10 cellular contexts compared by ENCODE assay signal in the genomic region with DNA sequence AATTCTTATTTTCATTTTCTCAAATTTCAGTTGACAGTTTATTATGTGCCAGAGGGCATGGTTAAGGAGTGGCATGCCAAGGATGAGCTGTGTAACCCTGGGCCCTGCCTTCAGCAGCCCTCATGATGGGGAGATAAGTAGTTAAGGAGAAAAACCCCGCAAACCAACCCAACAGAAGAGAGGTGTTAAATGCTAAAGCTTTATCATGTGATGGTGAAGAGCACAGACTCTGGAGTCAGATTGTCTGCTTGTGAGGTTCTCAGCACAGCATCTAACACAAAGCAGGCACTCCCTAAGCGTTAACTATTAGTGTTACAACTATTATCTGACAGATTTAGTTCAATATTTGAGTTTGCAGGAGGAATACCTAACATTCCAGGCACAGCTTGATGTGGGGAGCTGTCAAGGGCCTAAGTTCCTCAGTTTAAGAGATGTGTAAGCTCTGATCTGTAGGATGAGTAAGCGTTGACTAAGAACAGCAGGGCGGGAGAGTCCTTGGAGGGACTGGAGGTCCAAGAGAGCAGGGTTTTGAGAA. TPM values are rescaled to one million over a fixed set of nuclear protein-coding genes. Genes with fewer than 3 reads are reported as not detected.
A peak's percentile ranks its signal among the peaks of the same experiment; 100 is the strongest.
DNase-seq lines count a peak whose midpoint lies in the region; ATAC-seq and TF ChIP-seq lines count a peak whose summit lies in the region.
"Had no signal": no experiment of that assay in that cellular context is flagged by ENCODE, and none has a peak within 500 bp of the region (broad histone marks: within the 10 kb centered on the region; RNA-seq: fewer than 3 reads in every experiment).

No MANE protein-coding gene starts in this region.

- ATAC-seq in activated T-helper 17 cell treated with anti-CD3 and anti-CD28 coated beads, Interleukin-2, amount 50 U/mL, for 72 hours (replicated peaks) = peak; percentile 58
- no peak for ATAC-seq in CD8-positive, alpha-beta T cell
- no peak for ATAC-seq in GM19455 (IDR thresholded peaks at IDR 0.05; ENCODE audit: unreplicated experiment)
- no peak for ATAC-seq in HG03460 (IDR thresholded peaks at IDR 0.05; ENCODE audit: unreplicated experiment)

- peak overlapping the region; percentile 41 for H3K27ac Mint-ChIP-seq in activated T-helper 17 cell treated with anti-CD3 and anti-CD28 coated beads, Interleukin-2, amount 50 U/mL, for 72 hours
- H3K27ac Mint-ChIP-seq in CD8-positive, alpha-beta T cell = no peak overlapping the region

- DNase-seq in A673 (ENCODE audit: low spot score) = peak; percentile 88
- DNase-seq in HFF-Myc (ENCODE audit: extremely low read depth, low read depth) = peak; percentile 52
- peak; percentile 93 for DNase-seq in islet precursor cell
- DNase-seq in CD8-positive, alpha-beta T cell = no peak
- no peak for DNase-seq in stimulated activated CD4-positive, alpha-beta T cell treated with anti-CD3 and anti-CD28 coated beads, Interleukin-2, amount 100 ng/mL, for 24 hours
- DNase-seq: ovary had no signal

- no peaks in the 10 kb centered on the region for H3K27me3 ChIP-seq in A673 (replicated peaks; ENCODE audit: insufficient read depth, low read depth, low read length, poor library complexity)
- H3K27me3 ChIP-seq in CD8-positive, alpha-beta T cell (ENCODE audit: insufficient read depth, low read length) = no peaks in the 10 kb centered on the region
- H3K27me3 ChIP-seq: ovary had no signal

- H3K27me3 Mint-ChIP-seq in activated T-helper 17 cell treated with anti-CD3 and anti-CD28 coated beads, Interleukin-2, amount 50 U/mL, for 72 hours = no peaks in the 10 kb centered on the region
- H3K27me3 Mint-ChIP-seq in CD8-positive, alpha-beta T cell (ENCODE audit: low read depth) = no peaks in the 10 kb centered on the region
- H3K27me3 Mint-ChIP-seq: IgD-negative memory B cell had no signal

- no peaks in the 10 kb centered on the region for H3K36me3 ChIP-seq in A673 (ENCODE audit: insufficient read depth, low read length, poor library complexity, severe bottlenecking)
- H3K36me3 ChIP-seq in CD8-positive, alpha-beta T cell (ENCODE audit: insufficient read depth, low read length) = no peaks in the 10 kb centered on the region
- H3K36me3 ChIP-seq: ovary had no signal

- H3K36me3 Mint-ChIP-seq in activated T-helper 17 cell treated with anti-CD3 and anti-CD28 coated beads, Interleukin-2, amount 50 U/mL, for 72 hours (ENCODE audit: low read depth) = peaks cover 25% of the 10 kb centered on the region
- H3K36me3 Mint-ChIP-seq in CD8-positive, alpha-beta T cell = peaks cover 18% of the 10 kb centered on the region

- no TSS peak for BruUV-seq in A673 (replicated peaks; lab: Mats Ljungman, UMichigan)

- peaks cover 33% of the 10 kb centered on the region for H3K4me1 ChIP-seq in A673 (ENCODE audit: insufficient read depth, low read length, poor library complexity, severe bottlenecking)
- H3K4me1 ChIP-seq in CD8-positive, alpha-beta T cell (ENCODE audit: insufficient read depth, low read length) = peaks cover 3% of the 10 kb centered on the region

- POLR2A ChIA-PET in A673 (lab: Charles Lee; ENCODE audit: low non-redundant PET) = no interaction called here
- POLR2A ChIA-PET in CD8-positive, alpha-beta T cell (lab: Charles Lee) = interaction anchor here (1.3 to 1.7 kb wide), 2 partner anchors 25 to 30 kb away, joined by 3 to 9 read pairs; partner anchors contain the start of gene STAM

- H3K4me1 Mint-ChIP-seq in activated T-helper 17 cell treated with anti-CD3 and anti-CD28 coated beads, Interleukin-2, amount 50 U/mL, for 72 hours = peaks cover 31% of the 10 kb centered on the region
- peaks cover 61% of the 10 kb centered on the region for H3K4me1 Mint-ChIP-seq in CD8-positive, alpha-beta T cell (ENCODE audit: low read depth)

- TF ChIP-seq CTCF in A673 (conservative IDR thresholded peaks at IDR 0.05; ENCODE audit: low read depth, low read length) = no peak
- TF ChIP-seq CTCF in HFF-Myc (IDR thresholded peaks at IDR 0.05; ENCODE audit: low read depth, low read length, missing control alignments) = no peak
- TF ChIP-seq CTCF in CD8-positive, alpha-beta T cell (IDR thresholded peaks at IDR 0.05) = no peak

- H3K9me3 Mint-ChIP-seq in activated T-helper 17 cell treated with anti-CD3 and anti-CD28 coated beads, Interleukin-2, amount 50 U/mL, for 72 hours = no peaks in the 10 kb centered on the region
- peaks cover under 1% of the 10 kb centered on the region for H3K9me3 Mint-ChIP-seq in CD8-positive, alpha-beta T cell
- H3K9me3 Mint-ChIP-seq: IgD-negative memory B cell had no signal

- H3K4me3 ChIP-seq in A673 (ENCODE audit: low read depth, low read length, poor library complexity, severe bottlenecking) (no peak overlapping the region), HFF-Myc (replicated peaks; ENCODE audit: low read depth, low read length) (no peak overlapping the region)
- no peak overlapping the region for H3K4me3 ChIP-seq in CD8-positive, alpha-beta T cell (ENCODE audit: low read depth, low read length)
- H3K4me3 ChIP-seq: ovary had no signal

- H3K4me3 Mint-ChIP-seq in activated T-helper 17 cell treated with anti-CD3 and anti-CD28 coated beads, Interleukin-2, amount 50 U/mL, for 72 hours = peak overlapping the region; percentile 43
- H3K4me3 Mint-ChIP-seq in CD8-positive, alpha-beta T cell = no peak overlapping the region
- H3K4me3 Mint-ChIP-seq: IgD-negative memory B cell had no signal

- H3K9me3 ChIP-seq in A673 (ENCODE audit: low read depth, low read length, poor library complexity, severe bottlenecking) = no peaks in the 10 kb centered on the region
- H3K9me3 ChIP-seq in CD8-positive, alpha-beta T cell (ENCODE audit: low read length) = no peaks in the 10 kb centered on the region
- H3K9me3 ChIP-seq: ovary had no signal

- CTCF ChIA-PET in A673 (lab: Charles Lee) = no interaction called here
- CTCF ChIA-PET in CD8-positive, alpha-beta T cell (lab: Charles Lee) = no interaction called here

- peak overlapping the region; percentile 47 for H3K27ac ChIP-seq in A673 (ENCODE audit: low read depth, low read length, poor library complexity, severe bottlenecking)
- H3K27ac ChIP-seq in CD8-positive, alpha-beta T cell (ENCODE audit: low read depth, low read length) = no peak overlapping the region
- H3K27ac ChIP-seq: ovary had no signal

- intact Hi-C loops in A673 (cut with micrococcal nuclease; ENCODE audit: unreplicated experiment) = no loop called here
- intact Hi-C loops in CD8-positive, alpha-beta T cell (cut with DNase I, micrococcal nuclease) = no loop called here

RNA-seq across cellular contexts. Expression of gene STAM, which starts 29.6 kb away (rescaled TPM):
- total RNA-seq in A673 (2021) = 34.9 and 37.4 TPM in 2 replicates
- 10 to 100 TPM; 27.0 to 35.4 TPM for total RNA-seq in activated T-helper 17 cell treated with anti-CD3 and anti-CD28 coated beads, Interleukin-2, amount 50 U/mL, for 72 hours
- 10 to 100 TPM; 44.0 to 47.9 TPM for total RNA-seq in CD8-positive, alpha-beta T cell

RNA-seq across cellular contexts. Expression of gene HACD1, which starts 56.4 kb away (rescaled TPM):
- total RNA-seq in A673 (2021) = 13.6 and 14.1 TPM in 2 replicates
- total RNA-seq in activated T-helper 17 cell treated with anti-CD3 and anti-CD28 coated beads, Interleukin-2, amount 50 U/mL, for 72 hours = 1 to 10 TPM; 1.6 to 3.5 TPM
- not detected for total RNA-seq in CD8-positive, alpha-beta T cell

Comparison
In these comparisons a context has a peak if more than half of its experiments do, and no peak if none do; other contexts are left out.
1. DNase-seq: peak in A673 (single experiment), HFF-Myc (single experiment) and islet precursor cell (single experiment); none in CD8-positive, alpha-beta T cell (0 of 7) and stimulated activated CD4-positive, alpha-beta T cell treated with anti-CD3 and anti-CD28 coated beads, Interleukin-2, amount 100 ng/mL, for 24 hours (0 of 2).